In genomic region chr3:9915252-9916141, GRCh38 we compare ENCODE assay signal across 8 cellular contexts. TPM values are rescaled to one million over a fixed set of nuclear protein-coding genes. Genes with fewer than 3 reads are reported as not detected.
A peak's percentile ranks its signal among the peaks of the same experiment; 100 is the strongest.
DNase-seq lines count a peak whose midpoint lies in the region; ATAC-seq lines count a peak whose summit lies in the region.

No MANE protein-coding gene starts in this region.

- peak; percentile 80 for DNase-seq in EL
- peak; percentile 75 for DNase-seq in SK-N-DZ (ENCODE audit: low spot score)
- DNase-seq in left colon = peak; percentile 76 to 81
- DNase-seq in stimulated activated CD4-positive, alpha-beta T cell treated with anti-CD3 and anti-CD28 coated beads, Interleukin-4, amount 100 ng/mL, for 24 hours = peak; percentile 39
- no peak for DNase-seq in NCI-H1930 (lab: John Stamatoyannopoulos, UW)
- DNase-seq in COLO829 (ENCODE audit: low spot score) = no peak

- intact Hi-C loops in left colon (cut with DNase I, micrococcal nuclease) = loop anchor here in 1 of 2 donors (10.0 kb wide), 1 partner anchor 61 kb away; no protein-coding TSS in a partner anchor

- ATAC-seq in HG02885 (IDR thresholded peaks at IDR 0.05; ENCODE audit: poor library complexity, unreplicated experiment) = peak; percentile 53
- peak; percentile 53 for ATAC-seq in left colon

- H3K27ac ChIP-seq in cingulate gyrus (ENCODE audit: low read depth, low read length) = peak overlapping the region; percentile 65

RNA-seq across cellular contexts. Expression of gene IL17RC, which starts 1.4 kb away (rescaled TPM):
- 6.8 and 14.1 TPM in 2 replicates for polyA plus RNA-seq in SK-N-DZ (2014; cell fraction: cytosol; rRNA removed)
- polyA plus RNA-seq in SK-N-DZ (2014; cell fraction: nucleus; rRNA removed) = 16.6 and 18.1 TPM in 2 replicates
- total RNA-seq in left colon = 10 to 100 TPM; 33.4 to 37.8 TPM

RNA-seq across cellular contexts. Expression of gene IL17RE, which starts 12.8 kb away (rescaled TPM):
- 1.5 and 3.4 TPM in 2 replicates for polyA plus RNA-seq in SK-N-DZ (2014; cell fraction: cytosol; rRNA removed)
- polyA plus RNA-seq in SK-N-DZ (2014; cell fraction: nucleus; rRNA removed) = 6.8 and 7.4 TPM in 2 replicates
- 10 to 100 TPM; 87.3 to 88.7 TPM for total RNA-seq in left colon

RNA-seq across cellular contexts. Expression of gene CRELD1, which starts 18.1 kb away (rescaled TPM):
- 56.5 and 59.8 TPM in 2 replicates for polyA plus RNA-seq in SK-N-DZ (2014; cell fraction: cytosol; rRNA removed)
- polyA plus RNA-seq in SK-N-DZ (2014; cell fraction: nucleus; rRNA removed) = 183 and 206 TPM in 2 replicates
- total RNA-seq in left colon = 10 to 100 TPM; 18.8 to 23.8 TPM

RNA-seq across cellular contexts. Expression of gene JAGN1, which starts 25.1 kb away (rescaled TPM):
- 59.7 and 80.2 TPM in 2 replicates for polyA plus RNA-seq in SK-N-DZ (2014; cell fraction: cytosol; rRNA removed)
- polyA plus RNA-seq in SK-N-DZ (2014; cell fraction: nucleus; rRNA removed) = 38.4 and 52.8 TPM in 2 replicates
- total RNA-seq in left colon = 10 to 100 TPM; 40.9 to 41.7 TPM

RNA-seq across cellular contexts. Expression of gene CIDEC, which starts 35.4 kb away (rescaled TPM):
- polyA plus RNA-seq in SK-N-DZ (2014; cell fraction: cytosol; rRNA removed) = 0.31 TPM in 1 of 2 replicates, not detected in the other
- polyA plus RNA-seq in SK-N-DZ (2014; cell fraction: nucleus; rRNA removed) = not detected in 2 replicates
- total RNA-seq in left colon = 10 to 100 TPM; 24.6 to 26.2 TPM

Comparison
In these comparisons a context has a peak if more than half of its experiments do, and no peak if none do; other contexts are left out.
1. DNase-seq: peak in EL (single experiment), SK-N-DZ (single experiment), left colon (2 of 2) and stimulated activated CD4-positive, alpha-beta T cell treated with anti-CD3 and anti-CD28 coated beads, Interleukin-4, amount 100 ng/mL, for 24 hours (single experiment); none in NCI-H1930 (0 of 2) and COLO829 (single experiment).